Comparison of ENCODE assay signal across 15 cellular contexts in genomic region chr4:98602270-98602669, GRCh38. TPM values are rescaled to one million over a fixed set of nuclear protein-coding genes. Genes with fewer than 3 reads are reported as not detected.
DNase-seq lines count a peak whose midpoint lies in the region; ATAC-seq and TF ChIP-seq lines count a peak whose summit lies in the region.
"Had no signal": no experiment of that assay in that cellular context is flagged by ENCODE, and none has a peak within 500 bp of the region (broad histone marks: within the 10 kb centered on the region; RNA-seq: fewer than 3 reads in every experiment).

No MANE protein-coding gene starts in this region.

- H3K9me3 Mint-ChIP-seq in activated naive CD4-positive, alpha-beta T cell treated with anti-CD3 and anti-CD28 coated beads for 36 hours, result peaks cover 10% of the 10 kb centered on the region
- H3K9me3 Mint-ChIP-seq in activated T-helper 2 cell treated with anti-CD3 and anti-CD28 coated beads, Interferon-gamma antibody, Interleukin-2, Interleukin-4, amounts not matched to agents 10 μg/mL and 5 μg/mL and 100 μg/mL, durations not matched to agents 14 hours and 24 hours and 36 hours, result peaks cover 32% of the 10 kb centered on the region
- peaks cover 5% of the 10 kb centered on the region for H3K9me3 Mint-ChIP-seq in stimulated activated naive CD8-positive, alpha-beta T cell treated with anti-CD3 and anti-CD28 coated beads, Interleukin-15, Interleukin-2, amounts not matched to agents 100 ng/mL and 50 ng/mL, for 24 hours

- TF ChIP-seq CTCF in brain microvascular endothelial cell (IDR thresholded peaks at IDR 0.05; ENCODE audit: low read depth, low read length, missing control alignments), result no peak
- TF ChIP-seq CTCF in heart right ventricle (IDR thresholded peaks at IDR 0.05), result no peak

- WGBS in heart right ventricle, 2 donors, result 84 to 92% methylated on average over 1 of the region's 1 CpG

- CTCF ChIA-PET in activated naive CD4-positive, alpha-beta T cell treated with anti-CD3 and anti-CD28 coated beads for 36 hours (lab: Charles Lee), result interaction anchor here (0.8 to 1.4 kb wide), 4 partner anchors 14 to 119 kb away, joined by 3 to 4 read pairs (median 4); no protein-coding TSS in a partner anchor

- in situ Hi-C loops in brain microvascular endothelial cell (cut with HindIII; ENCODE audit: low pct_ligation_motif_present, low sequenced_read_pairs), result no loop called here

- intact Hi-C loops in activated naive CD4-positive, alpha-beta T cell treated with anti-CD3 and anti-CD28 coated beads for 36 hours (cut with micrococcal nuclease), result loop anchor here (1.0 to 5.0 kb wide), 16 partner anchors 23 to 1245 kb away; partner anchors contain the start of genes METAP1, STPG2 and TSPAN5
- intact Hi-C loops in activated T-helper 2 cell treated with anti-CD3 and anti-CD28 coated beads, Interferon-gamma antibody, Interleukin-2, Interleukin-4, amounts not matched to agents 10 μg/mL and 5 μg/mL and 100 μg/mL, durations not matched to agents 14 hours and 24 hours and 36 hours (cut with micrococcal nuclease), result loop anchor here (1.0 to 5.0 kb wide), 9 partner anchors 23 to 340 kb away; partner anchors contain the start of gene RAP1GDS1
- intact Hi-C loops in heart right ventricle (cut with DNase I), result no loop called here

- no peaks in the 10 kb centered on the region for H3K36me3 ChIP-seq in brain microvascular endothelial cell (replicated peaks)
- no peaks in the 10 kb centered on the region for H3K36me3 ChIP-seq in heart right ventricle
- H3K36me3 ChIP-seq: vagina had no signal

- H3K27me3 ChIP-seq in brain microvascular endothelial cell (replicated peaks) (no peaks in the 10 kb centered on the region), heart right ventricle (no peaks in the 10 kb centered on the region)
- H3K27me3 ChIP-seq: vagina had no signal

- peaks cover 50% of the 10 kb centered on the region for H3K4me1 Mint-ChIP-seq in activated naive CD4-positive, alpha-beta T cell treated with anti-CD3 and anti-CD28 coated beads for 36 hours (ENCODE audit: low read depth)
- H3K4me1 Mint-ChIP-seq in activated T-helper 2 cell treated with anti-CD3 and anti-CD28 coated beads, Interferon-gamma antibody, Interleukin-2, Interleukin-4, amounts not matched to agents 10 μg/mL and 5 μg/mL and 100 μg/mL, durations not matched to agents 14 hours and 24 hours and 36 hours (ENCODE audit: low read depth), result peaks cover 52% of the 10 kb centered on the region
- H3K4me1 Mint-ChIP-seq in stimulated activated naive CD8-positive, alpha-beta T cell treated with anti-CD3 and anti-CD28 coated beads, Interleukin-15, Interleukin-2, amounts not matched to agents 100 ng/mL and 50 ng/mL, for 24 hours (ENCODE audit: low read depth), result peaks cover 43% of the 10 kb centered on the region

- DNase-seq in activated naive CD4-positive, alpha-beta T cell treated with anti-CD3 and anti-CD28 coated beads for 36 hours, result no peak
- DNase-seq in activated naive CD4-positive, alpha-beta T cell treated with Interleukin-2 at 50 U/mL for 16 hours, result no peak
- DNase-seq in activated T-helper 2 cell treated with anti-CD3 and anti-CD28 coated beads, Interferon-gamma antibody, Interleukin-2, Interleukin-4, amounts not matched to agents 10 μg/mL and 5 μg/mL and 100 μg/mL, durations not matched to agents 14 hours and 24 hours and 36 hours (ENCODE audit: low spot score), result no peak
- no peak for DNase-seq in brain microvascular endothelial cell
- no peak for DNase-seq in heart right ventricle
- DNase-seq: DMS 273 treated with DMSO at 0.1 percent for 48 hours, NCI-H1436, NCI-H526 treated with DMSO at 0.1 percent for 48 hours had no signal

- peak overlapping the region; percentile 84 for H3K27ac Mint-ChIP-seq in activated naive CD4-positive, alpha-beta T cell treated with anti-CD3 and anti-CD28 coated beads for 36 hours
- H3K27ac Mint-ChIP-seq in activated T-helper 2 cell treated with anti-CD3 and anti-CD28 coated beads, Interferon-gamma antibody, Interleukin-2, Interleukin-4, amounts not matched to agents 10 μg/mL and 5 μg/mL and 100 μg/mL, durations not matched to agents 14 hours and 24 hours and 36 hours, result peak overlapping the region; percentile 93
- H3K27ac Mint-ChIP-seq in stimulated activated naive CD8-positive, alpha-beta T cell treated with anti-CD3 and anti-CD28 coated beads, Interleukin-15, Interleukin-2, amounts not matched to agents 100 ng/mL and 50 ng/mL, for 24 hours, result peak overlapping the region; percentile 92
- H3K27ac Mint-ChIP-seq: memory B cell had no signal

- H3K9me3 ChIP-seq in heart right ventricle, result peaks cover 0 to 27% (median 0%) of the 10 kb centered on the region in 11 donors
- H3K9me3 ChIP-seq: vagina had no signal

- ATAC-seq in HG02973 (IDR thresholded peaks at IDR 0.05; ENCODE audit: unreplicated experiment) (peak; percentile 71), GM21529 (IDR thresholded peaks at IDR 0.05; ENCODE audit: unreplicated experiment) (no peak), heart right ventricle (no peak)
- ATAC-seq: HCT116 had no signal

- no peak overlapping the region for H3K4me3 ChIP-seq in brain microvascular endothelial cell (ENCODE audit: low read depth, low read length)
- H3K4me3 ChIP-seq in heart right ventricle, result no peak overlapping the region
- H3K4me3 ChIP-seq: vagina had no signal

- H3K4me3 Mint-ChIP-seq in activated naive CD4-positive, alpha-beta T cell treated with anti-CD3 and anti-CD28 coated beads for 36 hours, result no peak overlapping the region
- peak overlapping the region; percentile 60 for H3K4me3 Mint-ChIP-seq in activated T-helper 2 cell treated with anti-CD3 and anti-CD28 coated beads, Interferon-gamma antibody, Interleukin-2, Interleukin-4, amounts not matched to agents 10 μg/mL and 5 μg/mL and 100 μg/mL, durations not matched to agents 14 hours and 24 hours and 36 hours (ENCODE audit: low read depth)
- peak overlapping the region; percentile 66 for H3K4me3 Mint-ChIP-seq in stimulated activated naive CD8-positive, alpha-beta T cell treated with anti-CD3 and anti-CD28 coated beads, Interleukin-15, Interleukin-2, amounts not matched to agents 100 ng/mL and 50 ng/mL, for 24 hours
- H3K4me3 Mint-ChIP-seq: memory B cell had no signal

- H3K36me3 Mint-ChIP-seq in activated naive CD4-positive, alpha-beta T cell treated with anti-CD3 and anti-CD28 coated beads for 36 hours (ENCODE audit: low read depth), result peaks cover 13% of the 10 kb centered on the region
- peaks cover 45% of the 10 kb centered on the region for H3K36me3 Mint-ChIP-seq in activated T-helper 2 cell treated with anti-CD3 and anti-CD28 coated beads, Interferon-gamma antibody, Interleukin-2, Interleukin-4, amounts not matched to agents 10 μg/mL and 5 μg/mL and 100 μg/mL, durations not matched to agents 14 hours and 24 hours and 36 hours (ENCODE audit: low read depth)
- peaks cover 33% of the 10 kb centered on the region for H3K36me3 Mint-ChIP-seq in stimulated activated naive CD8-positive, alpha-beta T cell treated with anti-CD3 and anti-CD28 coated beads, Interleukin-15, Interleukin-2, amounts not matched to agents 100 ng/mL and 50 ng/mL, for 24 hours (ENCODE audit: low read depth)

- H3K27ac ChIP-seq in brain microvascular endothelial cell, result no peak overlapping the region
- no peak overlapping the region for H3K27ac ChIP-seq in heart right ventricle
- H3K27ac ChIP-seq: parathyroid adenoma, vagina had no signal

- H3K4me1 ChIP-seq in heart right ventricle, result no peaks in the 10 kb centered on the region
- H3K4me1 ChIP-seq: parathyroid adenoma had no signal

- no peaks in the 10 kb centered on the region for H3K27me3 Mint-ChIP-seq in activated naive CD4-positive, alpha-beta T cell treated with anti-CD3 and anti-CD28 coated beads for 36 hours (ENCODE audit: low read depth)
- H3K27me3 Mint-ChIP-seq in activated T-helper 2 cell treated with anti-CD3 and anti-CD28 coated beads, Interferon-gamma antibody, Interleukin-2, Interleukin-4, amounts not matched to agents 10 μg/mL and 5 μg/mL and 100 μg/mL, durations not matched to agents 14 hours and 24 hours and 36 hours (ENCODE audit: low read depth), result no peaks in the 10 kb centered on the region
- no peaks in the 10 kb centered on the region for H3K27me3 Mint-ChIP-seq in stimulated activated naive CD8-positive, alpha-beta T cell treated with anti-CD3 and anti-CD28 coated beads, Interleukin-15, Interleukin-2, amounts not matched to agents 100 ng/mL and 50 ng/mL, for 24 hours
- H3K27me3 Mint-ChIP-seq: memory B cell had no signal

RNA-seq across cellular contexts. Expression of gene TSPAN5, which starts 56.1 kb away (rescaled TPM):
- total RNA-seq in activated naive CD4-positive, alpha-beta T cell treated with anti-CD3 and anti-CD28 coated beads for 36 hours, result 10 to 100 TPM; 12.5 to 13.1 TPM
- 21.1 and 24.4 TPM in 2 replicates for total RNA-seq in activated T-helper 2 cell treated with anti-CD3 and anti-CD28 coated beads, Interferon-gamma antibody, Interleukin-2, Interleukin-4, amounts not matched to agents 10 μg/mL and 5 μg/mL and 100 μg/mL, durations not matched to agents 14 hours and 24 hours and 36 hours
- total RNA-seq in heart right ventricle, result 1 to 10 TPM in 9 of 10 donors, under 1 TPM in 1; 0.85 to 6.7 (median 4.4) TPM
- 1 to 10 TPM in 1 of 2 donors, under 1 TPM in 1; 0.88 to 3.2 TPM for polyA plus RNA-seq in heart right ventricle

Comparison
In these comparisons a context has a peak if more than half of its experiments do, and no peak if none do; other contexts are left out.
1. intact Hi-C loops: an anchor here in activated naive CD4-positive, alpha-beta T cell treated with anti-CD3 and anti-CD28 coated beads for 36 hours (1.0 to 5.0 kb wide) and activated T-helper 2 cell treated with anti-CD3 and anti-CD28 coated beads, Interferon-gamma antibody, Interleukin-2, Interleukin-4, amounts not matched to agents 10 μg/mL and 5 μg/mL and 100 μg/mL, durations not matched to agents 14 hours and 24 hours and 36 hours (1.0 to 5.0 kb wide); none called in heart right ventricle.